Comparison of ENCODE assay signal across 1 cellular context in the genomic region with DNA sequence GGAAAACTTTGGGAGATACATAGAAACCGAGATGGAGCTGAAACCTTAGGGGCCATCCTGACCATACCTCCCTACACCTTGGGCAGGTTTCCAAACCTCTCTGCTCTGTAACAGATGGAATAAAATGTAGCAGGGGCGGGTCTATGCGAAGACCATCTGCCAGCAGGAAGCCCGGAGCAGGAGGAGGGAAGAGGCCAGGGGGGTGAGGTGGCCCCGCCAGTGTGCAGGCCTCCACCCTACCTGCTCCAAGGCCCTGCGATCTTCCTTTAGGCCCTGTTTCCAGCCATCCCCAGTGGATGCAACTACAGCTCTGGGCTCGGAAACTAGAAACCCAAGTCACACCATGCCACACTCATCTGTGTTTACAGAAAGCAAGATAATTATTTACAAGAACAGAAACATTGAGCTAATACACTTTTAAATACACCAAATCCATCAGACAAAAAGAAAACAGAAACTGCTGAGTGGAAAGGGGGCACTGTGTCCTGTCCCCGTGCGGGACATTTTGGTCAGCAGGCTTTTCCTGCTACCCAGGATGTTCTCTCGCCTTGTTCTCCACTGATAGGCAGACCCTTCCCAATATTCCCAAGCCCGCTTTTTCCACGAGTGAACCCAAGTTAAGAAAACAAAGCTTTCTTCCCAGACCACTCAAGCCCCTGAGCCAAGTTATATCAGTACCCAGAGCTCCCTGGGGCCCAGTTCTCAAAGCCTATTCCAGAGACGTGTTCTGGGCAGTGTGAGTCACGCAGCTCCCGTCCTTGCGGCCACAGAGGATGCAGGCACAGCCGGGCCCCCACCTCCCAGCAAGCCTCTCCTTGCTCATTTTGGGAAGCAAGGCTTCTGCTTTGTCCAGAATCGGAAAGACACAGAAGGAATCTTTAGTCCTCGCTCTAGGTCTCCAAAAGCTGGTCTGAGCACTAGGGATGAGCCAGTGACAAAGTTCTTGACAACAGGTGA.
TF ChIP-seq lines count a peak whose summit lies in the region.

No MANE protein-coding gene starts in this region.

TF ChIP-seq in SK-N-SH treated with all-trans-retinoic acid at 6 μM for 48 hours, 23 proteins besides CTCF, POLR2A, EP300 and RAD21 (continued from another document):
- TF ChIP-seq, protein P1, sequence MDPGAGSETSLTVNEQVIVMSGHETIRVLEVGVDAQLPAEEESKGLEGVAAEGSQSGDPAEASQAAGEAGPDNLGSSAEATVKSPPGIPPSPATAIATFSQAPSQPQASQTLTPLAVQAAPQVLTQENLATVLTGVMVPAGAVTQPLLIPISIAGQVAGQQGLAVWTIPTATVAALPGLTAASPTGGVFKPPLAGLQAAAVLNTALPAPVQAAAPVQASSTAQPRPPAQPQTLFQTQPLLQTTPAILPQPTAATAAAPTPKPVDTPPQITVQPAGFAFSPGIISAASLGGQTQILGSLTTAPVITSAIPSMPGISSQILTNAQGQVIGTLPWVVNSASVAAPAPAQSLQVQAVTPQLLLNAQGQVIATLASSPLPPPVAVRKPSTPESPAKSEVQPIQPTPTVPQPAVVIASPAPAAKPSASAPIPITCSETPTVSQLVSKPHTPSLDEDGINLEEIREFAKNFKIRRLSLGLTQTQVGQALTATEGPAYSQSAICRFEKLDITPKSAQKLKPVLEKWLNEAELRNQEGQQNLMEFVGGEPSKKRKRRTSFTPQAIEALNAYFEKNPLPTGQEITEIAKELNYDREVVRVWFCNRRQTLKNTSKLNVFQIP (CRISPR knock-in tag; IDR thresholded peaks at IDR 0.05; ENCODE audit: borderline replicate concordance, low read depth), result no peak
- no peak for TF ChIP-seq ISL1 (CRISPR knock-in tag; IDR thresholded peaks at IDR 0.05)
- no peak for TF ChIP-seq TSHZ2 (CRISPR knock-in tag; IDR thresholded peaks at IDR 0.05)
- TF ChIP-seq SNAI2 (CRISPR knock-in tag; IDR thresholded peaks at IDR 0.05), result no peak
- TF ChIP-seq, protein P2, sequence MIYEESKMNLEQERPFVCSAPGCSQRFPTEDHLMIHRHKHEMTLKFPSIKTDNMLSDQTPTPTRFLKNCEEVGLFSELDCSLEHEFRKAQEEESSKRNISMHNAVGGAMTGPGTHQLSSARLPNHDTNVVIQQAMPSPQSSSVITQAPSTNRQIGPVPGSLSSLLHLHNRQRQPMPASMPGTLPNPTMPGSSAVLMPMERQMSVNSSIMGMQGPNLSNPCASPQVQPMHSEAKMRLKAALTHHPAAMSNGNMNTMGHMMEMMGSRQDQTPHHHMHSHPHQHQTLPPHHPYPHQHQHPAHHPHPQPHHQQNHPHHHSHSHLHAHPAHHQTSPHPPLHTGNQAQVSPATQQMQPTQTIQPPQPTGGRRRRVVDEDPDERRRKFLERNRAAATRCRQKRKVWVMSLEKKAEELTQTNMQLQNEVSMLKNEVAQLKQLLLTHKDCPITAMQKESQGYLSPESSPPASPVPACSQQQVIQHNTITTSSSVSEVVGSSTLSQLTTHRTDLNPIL (CRISPR knock-in tag; IDR thresholded peaks at IDR 0.05; ENCODE audit: low read depth), result no peak
- no peak for TF ChIP-seq GLIS3 (CRISPR knock-in tag; IDR thresholded peaks at IDR 0.05)
- no peak for TF ChIP-seq ZFP30 (CRISPR knock-in tag; IDR thresholded peaks at IDR 0.05)
